ENCODE assay signal across 9 cellular contexts in genomic region chr1:99728494-99729235, GRCh38.
A peak's percentile ranks its signal among the peaks of the same experiment; 100 is the strongest.
DNase-seq lines count a peak whose midpoint lies in the region; ATAC-seq and TF ChIP-seq lines count a peak whose summit lies in the region.
"Had no signal": no experiment of that assay in that cellular context is flagged by ENCODE, and none has a peak within 500 bp of the region (broad histone marks: within the 10 kb centered on the region; RNA-seq: fewer than 3 reads in every experiment).

No MANE protein-coding gene starts in this region.

- H3K27ac ChIP-seq in DOHH2 (ENCODE audit: low read depth, low read length), result no peak overlapping the region
- H3K27ac ChIP-seq in caudate nucleus (ENCODE audit: low read depth, low read length), result no peak overlapping the region
- H3K27ac ChIP-seq: neutrophil had no signal

- no peak overlapping the region for H3K4me3 ChIP-seq in DOHH2 (ENCODE audit: low read length)

- no peaks in the 10 kb centered on the region for H3K79me2 ChIP-seq in DOHH2 (ENCODE audit: control insufficient read depth, low read length)

- peak; percentile 26 for DNase-seq in SW480 (ENCODE audit: low spot score)
- peak; percentile 59 for DNase-seq in iPS-NIHi11 (ENCODE audit: low spot score)
- DNase-seq in caudate nucleus (lab: John Stamatoyannopoulos, UW), result no peak

- no peaks in the 10 kb centered on the region for H3K9me3 ChIP-seq in DOHH2 (ENCODE audit: control insufficient read depth, insufficient read depth, low read length)
- H3K9me3 ChIP-seq: neutrophil had no signal

- no peak overlapping the region for H3K4me2 ChIP-seq in DOHH2 (ENCODE audit: low read length)

- no peaks in the 10 kb centered on the region for H3K4me1 ChIP-seq in DOHH2 (ENCODE audit: control insufficient read depth, low read length)

- no peaks in the 10 kb centered on the region for H3K36me3 ChIP-seq in DOHH2 (ENCODE audit: control insufficient read depth, low read length)
- H3K36me3 ChIP-seq: neutrophil had no signal

- ATAC-seq in HG02973 (IDR thresholded peaks at IDR 0.05; ENCODE audit: unreplicated experiment), result peak; percentile 76
- ATAC-seq in GM21737 (IDR thresholded peaks at IDR 0.05; ENCODE audit: unreplicated experiment), result no peak
- no peak for ATAC-seq in HG02588 (IDR thresholded peaks at IDR 0.05; ENCODE audit: unreplicated experiment)
- ATAC-seq in GM21447 (IDR thresholded peaks at IDR 0.05; ENCODE audit: unreplicated experiment), result no peak

- no peaks in the 10 kb centered on the region for H4K20me1 ChIP-seq in DOHH2 (ENCODE audit: control insufficient read depth, insufficient read depth, low read depth, low read length)

- H3F3A ChIP-seq in DOHH2 (ENCODE audit: control insufficient read depth, insufficient read depth), result no peaks in the 10 kb centered on the region

- peak; percentile 77 for TF ChIP-seq CTCF in DOHH2 (IDR thresholded peaks at IDR 0.05; ENCODE audit: low read depth, low read length, poor library complexity, severe bottlenecking)

- no peaks in the 10 kb centered on the region for H3K9me2 ChIP-seq in DOHH2 (replicated peaks; ENCODE audit: control insufficient read depth, low read length)

- no peaks in the 10 kb centered on the region for H3K27me3 ChIP-seq in DOHH2 (ENCODE audit: control insufficient read depth, low read length)
- H3K27me3 ChIP-seq: neutrophil had no signal

Comparison
In these comparisons a context has a peak if more than half of its experiments do, and no peak if none do; other contexts are left out.
1. DNase-seq: peak in SW480 (single experiment) and iPS-NIHi11 (single experiment); none in caudate nucleus (0 of 61).